8 cellular contexts compared by ENCODE assay signal in the genomic region with DNA sequence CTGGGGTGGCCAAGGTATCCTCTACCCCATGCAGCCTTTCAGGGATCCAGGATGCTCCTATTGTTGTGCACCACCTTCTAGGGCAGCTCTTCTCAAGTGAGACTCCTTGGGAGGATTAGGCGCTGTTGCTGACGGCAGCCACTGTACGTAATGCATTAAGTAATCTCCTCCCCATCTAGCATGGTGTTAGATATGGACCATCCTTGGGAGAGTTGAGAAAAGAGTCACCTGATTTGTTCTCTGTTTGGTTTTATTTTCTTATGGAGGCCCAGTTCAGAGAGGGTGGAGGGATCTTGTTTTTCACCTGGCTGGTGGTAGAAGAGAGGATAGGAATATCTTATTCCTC. TPM values are rescaled to one million over a fixed set of nuclear protein-coding genes. Genes with fewer than 3 reads are reported as not detected.
"Had no signal": no experiment of that assay in that cellular context is flagged by ENCODE, and none has a peak within 500 bp of the region (broad histone marks: within the 10 kb centered on the region; RNA-seq: fewer than 3 reads in every experiment).

No MANE protein-coding gene starts in this region.

- H3K4me3 ChIP-seq: GM12878 had no signal

- FAIRE-seq: GM12878, GM12891, GM12892, GM18507, GM19239 had no signal

- DNase-seq: GDM1, GF-D8 had no signal

RNA-seq across cellular contexts. Expression of a gene that starts 46.4 kb away (rescaled TPM):
- total RNA-seq: GM12878 had no signal

RNA-seq across cellular contexts. Expression of a gene that starts 54.0 kb away (rescaled TPM):
- total RNA-seq: G401 had no signal
